ENCODE assay signal across 8 cellular contexts in the genomic region with DNA sequence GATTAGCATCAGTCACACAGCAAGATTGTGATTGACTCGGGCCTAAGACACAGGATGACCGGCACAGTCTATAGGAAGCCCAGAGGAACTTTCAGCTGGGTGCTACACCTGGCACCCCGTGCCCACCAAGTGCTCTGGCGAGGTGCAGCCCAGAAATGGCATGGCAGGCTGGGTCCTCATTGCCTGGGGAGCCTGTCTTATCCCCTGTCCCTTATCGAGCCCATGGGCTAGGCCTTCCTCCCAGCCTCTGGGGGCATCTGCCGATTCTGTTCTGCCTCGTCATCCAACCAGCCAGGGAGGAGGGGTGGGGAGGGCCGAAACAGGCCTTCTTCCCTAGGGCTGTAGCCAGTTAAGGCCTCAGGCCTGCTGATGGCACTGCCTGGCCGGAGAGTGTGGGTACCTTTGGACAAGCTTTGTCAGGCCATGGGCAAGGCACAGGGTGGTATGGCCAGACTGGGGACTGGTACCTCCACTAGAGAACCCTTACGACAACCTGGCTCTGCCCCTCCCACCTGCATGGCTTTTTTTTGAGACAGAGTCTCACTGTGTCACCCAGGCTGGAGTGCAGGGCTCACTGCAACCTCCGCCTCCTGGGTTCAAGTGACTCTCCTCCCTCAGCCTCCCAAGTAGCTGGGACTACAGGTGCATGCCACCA. TPM values are rescaled to one million over a fixed set of nuclear protein-coding genes. Genes with fewer than 3 reads are reported as not detected.
DNase-seq lines count a peak whose midpoint lies in the region; ATAC-seq and TF ChIP-seq lines count a peak whose summit lies in the region.

No MANE protein-coding gene starts in this region.

- H3K9ac ChIP-seq in HUES48 (ENCODE audit: low read depth, low read length) = no peak overlapping the region

- TF ChIP-seq CTCF in AG04449 (IDR thresholded peaks at IDR 0.05; ENCODE audit: insufficient read depth, low read length, missing control alignments) (no peak), GM10248 (IDR thresholded peaks at IDR 0.05; ENCODE audit: control extremely low read depth, extremely low read depth, low read depth, missing control alignments) (no peak)

- intact Hi-C loops in activated naive CD4-positive, alpha-beta T cell treated with anti-CD3 and anti-CD28 coated beads for 36 hours (cut with micrococcal nuclease) = loop anchor here (2.0 to 5.0 kb wide), 3 partner anchors 65 to 1041 kb away; partner anchors contain the start of genes HIGD2A, NOP16 and RNF44

- POLR2A ChIA-PET in AG04449 (lab: Yijun Ruan, JAX) = no interaction called here
- POLR2A ChIA-PET in GM10248 (lab: Yijun Ruan, JAX) = interaction anchor here (1.9 kb wide), 1 partner anchor 15 kb away, joined by 8 read pairs; no protein-coding TSS in a partner anchor

- peak overlapping the region; percentile 95 for H3K27ac Mint-ChIP-seq in activated naive CD4-positive, alpha-beta T cell treated with anti-CD3 and anti-CD28 coated beads for 36 hours

- H3K4me3 ChIP-seq in AG04449 (ENCODE audit: low read depth, low read length) (peak overlapping the region; percentile 0; the same call in 1 of the 2 replicates), HUES48 (ENCODE audit: low read depth, low read length) (peak overlapping the region; percentile 87; the same call in 1 of the 2 replicates), mononuclear cell (ENCODE audit: low read length) (peak overlapping the region; percentile 60)

- H3K27ac ChIP-seq in HUES48 (ENCODE audit: low read depth, low read length) = no peak overlapping the region

- H3K27me3 ChIP-seq in HUES48 (ENCODE audit: control insufficient read depth, insufficient read depth, low read length) (no peaks in the 10 kb centered on the region), mononuclear cell (ENCODE audit: insufficient read depth, low read length) (no peaks in the 10 kb centered on the region)

- H3K4me1 ChIP-seq in HUES48 (ENCODE audit: control insufficient read depth, insufficient read depth, low read length) (peaks cover 13% of the 10 kb centered on the region), mononuclear cell (ENCODE audit: insufficient read depth, low read length) (peaks cover 71% of the 10 kb centered on the region)

- H3K9me3 ChIP-seq in HUES48 (ENCODE audit: control insufficient read depth, insufficient read depth, low read length) = no peaks in the 10 kb centered on the region
- no peaks in the 10 kb centered on the region for H3K9me3 ChIP-seq in mononuclear cell (ENCODE audit: low read depth, low read length)

- DNase-seq in AG04449 (ENCODE audit: low read depth, low spot score) = no peak
- peak; percentile 61 for DNase-seq in activated naive CD4-positive, alpha-beta T cell treated with anti-CD3 and anti-CD28 coated beads for 36 hours
- DNase-seq in NCI-H1436 (lab: John Stamatoyannopoulos, UW) = no peak
- no peak for DNase-seq in middle frontal gyrus (ENCODE audit: extremely low spot score, low spot score)
- no peak for DNase-seq in GM10248 (ENCODE audit: extremely low spot score)

- CTCF ChIA-PET in AG04449 (lab: Yijun Ruan, JAX) = interaction anchor here (1.0 to 6.0 kb wide), 13 partner anchors 9 to 119 kb away, joined by 3 to 47 read pairs (median 6); no protein-coding TSS in a partner anchor
- CTCF ChIA-PET in activated naive CD4-positive, alpha-beta T cell treated with anti-CD3 and anti-CD28 coated beads for 36 hours (lab: Charles Lee) = interaction anchor here (1.2 to 10.3 kb wide), 6 partner anchors 14 to 116 kb away, joined by 3 to 111 read pairs (median 5); no protein-coding TSS in a partner anchor
- CTCF ChIA-PET in GM10248 (lab: Yijun Ruan, JAX) = interaction anchor here (0.7 to 23.4 kb wide), 12 partner anchors 13 to 126 kb away, joined by 3 to 347 read pairs (median 5); partner anchors contain the start of gene F12

- H3K36me3 Mint-ChIP-seq in activated naive CD4-positive, alpha-beta T cell treated with anti-CD3 and anti-CD28 coated beads for 36 hours (ENCODE audit: low read depth) = peaks cover 50% of the 10 kb centered on the region

- peaks cover 32% of the 10 kb centered on the region for H3K36me3 ChIP-seq in HUES48 (ENCODE audit: control insufficient read depth, insufficient read depth, low read length)

- ATAC-seq in GM21717 (IDR thresholded peaks at IDR 0.05; ENCODE audit: unreplicated experiment) = no peak

- peak overlapping the region; percentile 95 for H3K4me3 Mint-ChIP-seq in activated naive CD4-positive, alpha-beta T cell treated with anti-CD3 and anti-CD28 coated beads for 36 hours

- H3K9me3 Mint-ChIP-seq in activated naive CD4-positive, alpha-beta T cell treated with anti-CD3 and anti-CD28 coated beads for 36 hours = no peaks in the 10 kb centered on the region

- no peaks in the 10 kb centered on the region for H3K27me3 Mint-ChIP-seq in activated naive CD4-positive, alpha-beta T cell treated with anti-CD3 and anti-CD28 coated beads for 36 hours (ENCODE audit: low read depth)

- peaks cover 52% of the 10 kb centered on the region for H3K4me1 Mint-ChIP-seq in activated naive CD4-positive, alpha-beta T cell treated with anti-CD3 and anti-CD28 coated beads for 36 hours (ENCODE audit: low read depth)

RNA-seq across cellular contexts. Expression of gene GRK6, which starts 1.6 kb away (rescaled TPM):
- total RNA-seq in activated naive CD4-positive, alpha-beta T cell treated with anti-CD3 and anti-CD28 coated beads for 36 hours = 100 to 1,000 TPM; 117 to 133 TPM
- total RNA-seq in mononuclear cell = 75.2 TPM

RNA-seq across cellular contexts. Expression of gene PRR7, which starts 18.6 kb away (rescaled TPM):
- total RNA-seq in activated naive CD4-positive, alpha-beta T cell treated with anti-CD3 and anti-CD28 coated beads for 36 hours = 1 to 10 TPM; 7.4 to 8.2 TPM
- total RNA-seq in mononuclear cell = 25.8 TPM

RNA-seq across cellular contexts. Expression of gene F12, which starts 18.7 kb away (rescaled TPM):
- 1 to 10 TPM; 3.2 to 5.4 TPM for total RNA-seq in activated naive CD4-positive, alpha-beta T cell treated with anti-CD3 and anti-CD28 coated beads for 36 hours
- total RNA-seq in mononuclear cell = 0.52 TPM

RNA-seq across cellular contexts. Expression of gene PFN3, which starts 27.6 kb away (rescaled TPM):
- total RNA-seq in activated naive CD4-positive, alpha-beta T cell treated with anti-CD3 and anti-CD28 coated beads for 36 hours = not detected
- not detected for total RNA-seq in mononuclear cell

RNA-seq across cellular contexts. Expression of gene SLC34A1, which starts 43.8 kb away (rescaled TPM):
- not detected for total RNA-seq in activated naive CD4-positive, alpha-beta T cell treated with anti-CD3 and anti-CD28 coated beads for 36 hours
- total RNA-seq in mononuclear cell = 0.21 TPM

Comparison
In these comparisons a context has a peak if more than half of its experiments do, and no peak if none do; other contexts are left out.
1. H3K4me3 ChIP-seq: peak in every context shown above with its lines; median percentile 87 in HUES48; 60 in mononuclear cell; 0 in AG04449.